Comparison of ENCODE assay signal across 9 cellular contexts in the genomic region with DNA sequence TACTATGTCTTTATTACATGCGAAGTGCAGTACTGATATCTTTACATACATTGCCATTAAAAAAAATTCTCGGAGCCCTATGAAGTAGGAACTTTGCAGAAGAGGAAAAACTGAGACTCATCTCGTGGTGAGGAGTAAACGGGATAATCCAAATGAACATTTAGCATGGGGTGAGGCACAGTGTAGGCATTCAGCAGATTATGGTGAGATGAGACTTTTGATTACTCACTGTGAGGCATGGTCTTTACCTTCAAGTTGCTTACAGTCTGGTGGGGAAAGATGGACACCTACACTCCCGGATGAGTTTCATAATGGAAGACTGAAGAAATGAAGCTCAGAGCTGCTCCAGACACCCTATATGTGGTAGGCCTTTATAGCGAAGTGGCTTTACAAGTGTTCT. TPM values are rescaled to one million over a fixed set of nuclear protein-coding genes. Genes with fewer than 3 reads are reported as not detected.
A peak's percentile ranks its signal among the peaks of the same experiment; 100 is the strongest.
DNase-seq lines count a peak whose midpoint lies in the region; ATAC-seq lines count a peak whose summit lies in the region.
"Had no signal": no experiment of that assay in that cellular context is flagged by ENCODE, and none has a peak within 500 bp of the region (broad histone marks: within the 10 kb centered on the region; RNA-seq: fewer than 3 reads in every experiment).

No MANE protein-coding gene starts in this region.

- H3K4me3 ChIP-seq in CD4-positive, CD25-positive, alpha-beta regulatory T cell (ENCODE audit: low read depth, low read length): peak overlapping the region; percentile 93
- H3K4me3 ChIP-seq in MG63 (peak overlapping the region; percentile 98), neuron (ENCODE audit: low read length) (peak overlapping the region; percentile 96)
- H3K4me3 ChIP-seq in effector memory CD4-positive, alpha-beta T cell (ENCODE audit: insufficient read depth, low read depth, low read length, poor library complexity, severe bottlenecking): peak overlapping the region; percentile 0

- peak overlapping the region; percentile 96 to 99 (median 97) for H3K4me3 Mint-ChIP-seq in CD4-positive, CD25-positive, alpha-beta regulatory T cell

- peaks cover 11% of the 10 kb centered on the region for H3K36me3 Mint-ChIP-seq in CD4-positive, CD25-positive, alpha-beta regulatory T cell

- H3K27ac ChIP-seq in CD4-positive, CD25-positive, alpha-beta regulatory T cell (ENCODE audit: insufficient read depth, low read length, poor library complexity, severe bottlenecking): no peak overlapping the region
- no peak overlapping the region for H3K27ac ChIP-seq in effector memory CD4-positive, alpha-beta T cell (ENCODE audit: insufficient read depth, low read length, poor library complexity, severe bottlenecking)

- no peak for DNase-seq in CD4-positive, CD25-positive, alpha-beta regulatory T cell
- DNase-seq in MG63 (no peak), DMS 273 (lab: John Stamatoyannopoulos, UW; ENCODE audit: unreplicated experiment) (no peak), posterior cingulate gyrus (no peak)
- no peak for DNase-seq in effector memory CD4-positive, alpha-beta T cell
- DNase-seq: effector CD4-positive, alpha-beta T cell had no signal

- no peaks in the 10 kb centered on the region for H3K9me3 Mint-ChIP-seq in CD4-positive, CD25-positive, alpha-beta regulatory T cell

- peaks cover 49% of the 10 kb centered on the region for H3K4me1 ChIP-seq in CD4-positive, CD25-positive, alpha-beta regulatory T cell (ENCODE audit: control insufficient read depth, insufficient read depth, low read length, poor library complexity, severe bottlenecking)
- peaks cover 30% of the 10 kb centered on the region for H3K4me1 ChIP-seq in effector memory CD4-positive, alpha-beta T cell (ENCODE audit: control insufficient read depth, insufficient read depth, low read length, poor library complexity, severe bottlenecking)
- H3K4me1 ChIP-seq in neuron (ENCODE audit: insufficient read depth, low read length): peaks cover 27% of the 10 kb centered on the region

- intact Hi-C loops in posterior cingulate gyrus (cut with DNase I): no loop called here

- peaks cover 14% of the 10 kb centered on the region for H3K36me3 ChIP-seq in CD4-positive, CD25-positive, alpha-beta regulatory T cell (ENCODE audit: control insufficient read depth, insufficient read depth, low read length)
- H3K36me3 ChIP-seq in MG63 (peaks cover 71% of the 10 kb centered on the region), neuron (ENCODE audit: insufficient read depth, low read length) (peaks cover 28% of the 10 kb centered on the region)
- no peaks in the 10 kb centered on the region for H3K36me3 ChIP-seq in effector memory CD4-positive, alpha-beta T cell (ENCODE audit: control insufficient read depth, insufficient read depth, low read length)

- H3K27me3 ChIP-seq in CD4-positive, CD25-positive, alpha-beta regulatory T cell (ENCODE audit: control insufficient read depth, insufficient read depth, low read length): no peaks in the 10 kb centered on the region
- H3K27me3 ChIP-seq in MG63: no peaks in the 10 kb centered on the region
- H3K27me3 ChIP-seq in effector memory CD4-positive, alpha-beta T cell (replicated peaks; ENCODE audit: control insufficient read depth, insufficient read depth, low read length, poor library complexity, severe bottlenecking): no peaks in the 10 kb centered on the region
- no peaks in the 10 kb centered on the region for H3K27me3 ChIP-seq in neuron (ENCODE audit: insufficient read depth, low read length)

- peaks cover 40 to 82% (median 54%) of the 10 kb centered on the region in 4 donors for H3K4me1 Mint-ChIP-seq in CD4-positive, CD25-positive, alpha-beta regulatory T cell

- H3K27ac Mint-ChIP-seq in CD4-positive, CD25-positive, alpha-beta regulatory T cell: peak overlapping the region in 2 of 3 donors; percentile 98 to 99

- H3K9me3 ChIP-seq in CD4-positive, CD25-positive, alpha-beta regulatory T cell (ENCODE audit: control insufficient read depth in 2 of 2, low read length in 2 of 2): no peaks in the 10 kb centered on the region
- H3K9me3 ChIP-seq in MG63 (peaks cover 4% of the 10 kb centered on the region), neuron (ENCODE audit: low read length) (no peaks in the 10 kb centered on the region)
- no peaks in the 10 kb centered on the region for H3K9me3 ChIP-seq in effector memory CD4-positive, alpha-beta T cell (ENCODE audit: control insufficient read depth, low read length)

- no peaks in the 10 kb centered on the region for H3K27me3 Mint-ChIP-seq in CD4-positive, CD25-positive, alpha-beta regulatory T cell

- H2AFZ ChIP-seq in neuron (ENCODE audit: low read depth, low read length): no peak overlapping the region

- no peak for ATAC-seq in CD4-positive, CD25-positive, alpha-beta regulatory T cell (ENCODE audit: low read depth in 2 of 2)
- ATAC-seq in HG02981 (IDR thresholded peaks at IDR 0.05; ENCODE audit: unreplicated experiment) (no peak), HG02588 (IDR thresholded peaks at IDR 0.05; ENCODE audit: unreplicated experiment) (no peak)

RNA-seq across cellular contexts. Expression of gene RPRD1B, which starts 1.4 kb away (rescaled TPM):
- 54.0 TPM for total RNA-seq in CD4-positive, CD25-positive, alpha-beta regulatory T cell
- polyA plus RNA-seq in CD4-positive, CD25-positive, alpha-beta regulatory T cell: 1 to 10 TPM; 3.8 to 6.2 (median 4.3) TPM
- total RNA-seq in MG63 (2014; rRNA removed; shearing (Covaris generic); ENCODE audit: low replicate concordance): 4.3 and 9.3 TPM in 2 replicates

RNA-seq across cellular contexts. Expression of gene TTI1, which starts 1.7 kb away (rescaled TPM):
- total RNA-seq in CD4-positive, CD25-positive, alpha-beta regulatory T cell: 21.2 TPM
- polyA plus RNA-seq in CD4-positive, CD25-positive, alpha-beta regulatory T cell: 10 to 100 TPM; 15.2 to 19.0 (median 15.9) TPM
- 25.0 and 27.0 TPM in 2 replicates for total RNA-seq in MG63 (2014; rRNA removed; shearing (Covaris generic); ENCODE audit: low replicate concordance)

Comparison
In these comparisons a context has a peak if more than half of its experiments do, and no peak if none do; other contexts are left out.
1. H3K4me3 ChIP-seq: peak in every context shown above with its lines; median percentile 98 in MG63; 96 in neuron; 93 in CD4-positive, CD25-positive, alpha-beta regulatory T cell; 0 in effector memory CD4-positive, alpha-beta T cell.